9 cellular contexts compared by ENCODE assay signal in the genomic region with DNA sequence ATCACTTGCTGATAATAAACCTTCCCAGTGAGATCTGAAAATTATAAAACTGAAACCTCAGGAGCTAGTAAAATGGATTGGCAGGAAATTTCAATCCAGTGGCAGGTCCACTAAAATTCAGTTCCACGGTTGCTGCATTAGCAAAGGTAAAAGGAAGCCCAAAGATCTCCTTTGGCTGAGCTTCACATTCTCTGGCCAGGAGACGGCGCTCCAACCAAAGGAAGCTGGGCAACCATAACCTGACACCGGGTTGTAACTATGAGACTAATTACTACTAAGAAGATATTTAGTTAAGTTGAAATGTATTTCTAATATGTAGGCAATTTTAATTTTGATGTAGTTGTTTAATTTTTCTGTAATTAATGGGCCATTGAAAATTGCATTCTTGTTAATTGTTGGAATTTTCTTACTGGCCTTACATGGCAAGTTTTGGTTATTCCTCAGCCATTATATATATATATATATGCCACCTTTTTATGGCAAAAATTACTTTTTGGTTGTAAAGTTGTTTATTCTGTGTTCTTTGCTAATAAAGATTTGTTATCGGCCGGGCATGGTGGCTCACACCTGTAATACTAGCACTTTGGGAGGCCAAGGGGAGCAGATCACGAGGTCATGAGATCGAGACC. TPM values are rescaled to one million over a fixed set of nuclear protein-coding genes. Genes with fewer than 3 reads are reported as not detected.
DNase-seq lines count a peak whose midpoint lies in the region; ATAC-seq and TF ChIP-seq lines count a peak whose summit lies in the region.
"Had no signal": no experiment of that assay in that cellular context is flagged by ENCODE, and none has a peak within 500 bp of the region (broad histone marks: within the 10 kb centered on the region; RNA-seq: fewer than 3 reads in every experiment).

No MANE protein-coding gene starts in this region.

- ATAC-seq in activated CD8-positive, alpha-beta T cell treated with anti-CD3 and anti-CD28 coated beads for 36 hours, result peak; percentile 34
- ATAC-seq in GM19395 (IDR thresholded peaks at IDR 0.05; ENCODE audit: unreplicated experiment), result no peak
- no peak for ATAC-seq in GM19455 (IDR thresholded peaks at IDR 0.05; ENCODE audit: unreplicated experiment)

- no peaks in the 10 kb centered on the region for H3K36me3 Mint-ChIP-seq in activated CD8-positive, alpha-beta T cell treated with anti-CD3 and anti-CD28 coated beads for 36 hours (ENCODE audit: low read depth)

- H3K27me3 Mint-ChIP-seq in activated CD8-positive, alpha-beta T cell treated with anti-CD3 and anti-CD28 coated beads for 36 hours, result peaks cover 4% of the 10 kb centered on the region

- intact Hi-C loops in activated CD8-positive, alpha-beta T cell treated with anti-CD3 and anti-CD28 coated beads for 36 hours (cut with micrococcal nuclease), result no loop called here

- no peak overlapping the region for H3K27ac Mint-ChIP-seq in activated CD8-positive, alpha-beta T cell treated with anti-CD3 and anti-CD28 coated beads for 36 hours

- H3K4me3 Mint-ChIP-seq in activated CD8-positive, alpha-beta T cell treated with anti-CD3 and anti-CD28 coated beads for 36 hours, result no peak overlapping the region
- H3K4me3 Mint-ChIP-seq: central memory CD8-positive, alpha-beta T cell had no signal

- no peak overlapping the region for H3K4me3 ChIP-seq in foreskin fibroblast (ENCODE audit: low read depth in 1 of 2, low read length in 2 of 2)

- CTCF ChIA-PET in activated CD8-positive, alpha-beta T cell treated with anti-CD3 and anti-CD28 coated beads for 36 hours (lab: Charles Lee), result interaction anchor here (0.7 to 10.1 kb wide), 29 partner anchors 9 to 348 kb away, joined by 3 to 217 read pairs (median 4); no protein-coding TSS in a partner anchor

- DNase-seq in SIG-M5 treated with dmso at 0.1 percent for 504 hours (lab: John Stamatoyannopoulos, UW; ENCODE audit: unreplicated experiment) (peak; percentile 35), SIG-M5 (lab: John Stamatoyannopoulos, UW) (no peak), NCI-H128 (lab: John Stamatoyannopoulos, UW; ENCODE audit: unreplicated experiment) (peak; percentile 10), foreskin fibroblast (peak; percentile 2 to 64)
- DNase-seq in activated CD8-positive, alpha-beta T cell treated with anti-CD3 and anti-CD28 coated beads for 36 hours, result peak; percentile 75
- peak; percentile 16 to 52 for DNase-seq in stimulated activated CD4-positive, alpha-beta T cell treated with anti-CD3 and anti-CD28 coated beads, Interleukin-15, amount 100 ng/mL, for 48 hours (ENCODE audit: low read depth in 2 of 2)

- POLR2A ChIA-PET in activated CD8-positive, alpha-beta T cell treated with anti-CD3 and anti-CD28 coated beads for 36 hours (lab: Charles Lee), result interaction anchor here (0.8 kb wide), 1 partner anchor 16 kb away, joined by 3 read pairs; no protein-coding TSS in a partner anchor

- peaks cover 23% of the 10 kb centered on the region for H3K4me1 Mint-ChIP-seq in activated CD8-positive, alpha-beta T cell treated with anti-CD3 and anti-CD28 coated beads for 36 hours (ENCODE audit: low read depth)
- H3K4me1 Mint-ChIP-seq: central memory CD8-positive, alpha-beta T cell had no signal

- H3K9me3 Mint-ChIP-seq in activated CD8-positive, alpha-beta T cell treated with anti-CD3 and anti-CD28 coated beads for 36 hours, result no peaks in the 10 kb centered on the region
- H3K9me3 Mint-ChIP-seq: central memory CD8-positive, alpha-beta T cell had no signal

- TF ChIP-seq CTCF in activated CD8-positive, alpha-beta T cell treated with anti-CD3 and anti-CD28 coated beads for 36 hours (IDR thresholded peaks at IDR 0.05), result peak; percentile 79
- peak; percentile 75 for TF ChIP-seq CTCF in foreskin fibroblast (IDR thresholded peaks at IDR 0.05; ENCODE audit: low read depth, low read length)

RNA-seq across cellular contexts. Expression of gene OR8S1, which starts 17.0 kb away (rescaled TPM):
- total RNA-seq in activated CD8-positive, alpha-beta T cell treated with anti-CD3 and anti-CD28 coated beads for 36 hours, result not detected

RNA-seq across cellular contexts. Expression of gene LALBA, which starts 27.4 kb away (rescaled TPM):
- not detected for total RNA-seq in activated CD8-positive, alpha-beta T cell treated with anti-CD3 and anti-CD28 coated beads for 36 hours
